8 cellular contexts compared by ENCODE assay signal in genomic region chr5:96934291-96934694, GRCh38. TPM values are rescaled to one million over a fixed set of nuclear protein-coding genes. Genes with fewer than 3 reads are reported as not detected.
DNase-seq lines count a peak whose midpoint lies in the region; ATAC-seq, FAIRE-seq and TF ChIP-seq lines count a peak whose summit lies in the region.

No MANE protein-coding gene starts in this region.

- peaks cover 58% of the 10 kb centered on the region for H3K4me1 Mint-ChIP-seq in activated CD4-positive, alpha-beta T cell treated with anti-CD3 and anti-CD28 coated beads for 36 hours

- H3K9me3 ChIP-seq in mononuclear cell (ENCODE audit: low read depth, low read length) = no peaks in the 10 kb centered on the region

- H3K4me3 ChIP-seq in bronchial epithelial cell (ENCODE audit: low read depth, low read length) (peak overlapping the region; percentile 84), mononuclear cell (ENCODE audit: low read length) (peak overlapping the region; percentile 79)

- no peaks in the 10 kb centered on the region for H3K36me3 ChIP-seq in bronchial epithelial cell (ENCODE audit: control insufficient read depth, insufficient read depth, low read length)

- H3K27ac Mint-ChIP-seq in activated CD4-positive, alpha-beta T cell treated with anti-CD3 and anti-CD28 coated beads for 36 hours = peak overlapping the region; percentile 98

- no peak for FAIRE-seq in bronchial epithelial cell (lab: Jason Lieb, UNC)

- intact Hi-C loops in activated CD4-positive, alpha-beta T cell treated with anti-CD3 and anti-CD28 coated beads for 36 hours (cut with DNase I, micrococcal nuclease) = loop anchor here (1.0 to 2.0 kb wide), 6 partner anchors 125 to 1995 kb away; partner anchors contain the start of genes CAST (in 1 of the 2) and CHD1 (in 1 of the 2)

- no peaks in the 10 kb centered on the region for H3K27me3 Mint-ChIP-seq in activated CD4-positive, alpha-beta T cell treated with anti-CD3 and anti-CD28 coated beads for 36 hours

- peaks cover 14% of the 10 kb centered on the region for H3K36me3 Mint-ChIP-seq in activated CD4-positive, alpha-beta T cell treated with anti-CD3 and anti-CD28 coated beads for 36 hours (ENCODE audit: low read depth)

- no peak for DNase-seq in activated CD4-positive, alpha-beta T cell treated with anti-CD3 and anti-CD28 coated beads for 36 hours
- no peak for DNase-seq in activated CD4-positive, alpha-beta T cell treated with anti-CD3 and anti-CD28 coated beads, Interleukin-2, amount 50 U/mL, for 1 hour
- DNase-seq in NCI-H446 treated with DMSO at 0.1 percent for 48 hours (lab: John Stamatoyannopoulos, UW) (peak; percentile 79), bronchial epithelial cell (ENCODE audit: low read depth) (no peak), occipital lobe (lab: John Stamatoyannopoulos, UW) (no peak)

- peak overlapping the region; percentile 96 for H3K4me3 Mint-ChIP-seq in activated CD4-positive, alpha-beta T cell treated with anti-CD3 and anti-CD28 coated beads for 36 hours

- peaks cover 56% of the 10 kb centered on the region for H3K4me1 ChIP-seq in mononuclear cell (ENCODE audit: insufficient read depth, low read length)

- no peak for ATAC-seq in activated CD4-positive, alpha-beta T cell treated with anti-CD3 and anti-CD28 coated beads for 36 hours
- ATAC-seq in GM19455 (IDR thresholded peaks at IDR 0.05; ENCODE audit: unreplicated experiment) (no peak), HG03457 (IDR thresholded peaks at IDR 0.05; ENCODE audit: unreplicated experiment) (no peak)

- no peak for TF ChIP-seq CTCF in bronchial epithelial cell (IDR thresholded peaks at IDR 0.05; ENCODE audit: insufficient read depth, low read length, severe bottlenecking)

- no peaks in the 10 kb centered on the region for H3K9me3 Mint-ChIP-seq in activated CD4-positive, alpha-beta T cell treated with anti-CD3 and anti-CD28 coated beads for 36 hours (ENCODE audit: low read depth)

- CTCF ChIA-PET in activated CD4-positive, alpha-beta T cell treated with anti-CD3 and anti-CD28 coated beads for 36 hours (lab: Charles Lee) = interaction anchor here (0.6 to 1.8 kb wide), 6 partner anchors 12 to 229 kb away, joined by 3 to 8 read pairs (median 6); no protein-coding TSS in a partner anchor

- POLR2A ChIA-PET in activated CD4-positive, alpha-beta T cell treated with anti-CD3 and anti-CD28 coated beads for 36 hours (lab: Charles Lee) = interaction anchor here (1.0 kb wide), 1 partner anchor 38 kb away, joined by 4 read pairs; no protein-coding TSS in a partner anchor

- no peaks in the 10 kb centered on the region for H3K27me3 ChIP-seq in bronchial epithelial cell (ENCODE audit: control insufficient read depth, insufficient read depth, low read length)
- no peaks in the 10 kb centered on the region for H3K27me3 ChIP-seq in mononuclear cell (ENCODE audit: insufficient read depth, low read length)

RNA-seq across cellular contexts. Expression of gene LNPEP, which starts 1.6 kb away (rescaled TPM):
- total RNA-seq in activated CD4-positive, alpha-beta T cell treated with anti-CD3 and anti-CD28 coated beads for 36 hours = 10 to 100 TPM; 45.8 to 46.7 TPM
- total RNA-seq in bronchial epithelial cell (29.8 and 30.3 TPM in 2 replicates), mononuclear cell (119 TPM), occipital lobe (70.7 TPM)

RNA-seq across cellular contexts. Expression of gene ERAP2, which starts 58.0 kb away (rescaled TPM):
- 10 to 100 TPM; 57.3 to 60.7 TPM for total RNA-seq in activated CD4-positive, alpha-beta T cell treated with anti-CD3 and anti-CD28 coated beads for 36 hours
- total RNA-seq in bronchial epithelial cell (10.9 and 26.6 TPM in 2 replicates), mononuclear cell (77.3 TPM), occipital lobe (10.9 TPM)
